ENCODE assay signal across 15 cellular contexts in the genomic region with DNA sequence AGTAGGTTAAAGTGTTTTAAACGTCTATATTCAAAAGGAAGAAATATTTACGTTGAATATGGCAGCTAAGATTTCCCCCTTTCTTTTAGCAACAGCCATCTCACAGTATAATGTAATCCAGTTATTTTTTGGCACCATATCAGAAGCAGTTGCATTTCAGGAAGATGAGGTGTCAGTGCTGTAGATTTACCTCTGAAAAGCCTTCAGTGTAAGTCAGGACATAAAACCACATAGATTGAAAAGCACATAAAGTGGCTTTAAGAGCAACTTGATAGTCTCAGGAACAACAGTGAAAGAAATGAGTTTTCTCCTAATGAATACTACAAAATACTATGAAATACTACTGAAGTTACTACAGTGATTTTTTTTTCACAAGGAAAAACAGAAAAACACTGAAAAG. TPM values are rescaled to one million over a fixed set of nuclear protein-coding genes. Genes with fewer than 3 reads are reported as not detected.
DNase-seq lines count a peak whose midpoint lies in the region; ATAC-seq, FAIRE-seq and TF ChIP-seq lines count a peak whose summit lies in the region.
"Had no signal": no experiment of that assay in that cellular context is flagged by ENCODE, and none has a peak within 500 bp of the region (broad histone marks: within the 10 kb centered on the region; RNA-seq: fewer than 3 reads in every experiment).

No MANE protein-coding gene starts in this region.

- in situ Hi-C loops in Panc1 (cut with HindIII; ENCODE audit: low pct_unique_long_range_greater_than_20kb, low sequenced_read_pairs), result no loop called here

- ATAC-seq in Panc1 (no peak; the same call in 1 of the 2 replicates), GM21367 (IDR thresholded peaks at IDR 0.05; ENCODE audit: unreplicated experiment) (no peak)

- H3K4me2 ChIP-seq in skeletal muscle satellite cell (ENCODE audit: low read length), result peak overlapping the region; percentile 11

- DNase-seq in NCI-H2107 treated with DMSO at 0.1 percent for 48 hours (lab: John Stamatoyannopoulos, UW; ENCODE audit: unreplicated experiment), result peak; percentile 78
- DNase-seq in NCI-H2107 (lab: John Stamatoyannopoulos, UW), result no peak
- DNase-seq in Panc1 (ENCODE audit: low read depth, low spot score), result no peak
- no peak for DNase-seq in esophagus squamous epithelium (lab: John Stamatoyannopoulos, UW)
- no peak for DNase-seq in GM12892 (ENCODE audit: insufficient read length)
- no peak for DNase-seq in SKM-1 treated with dmso at 0.1 percent for 144 hours (lab: John Stamatoyannopoulos, UW; ENCODE audit: unreplicated experiment)
- DNase-seq: 8988T; activated CD4-positive, alpha-beta T cell treated with anti-CD3 and anti-CD28 coated beads for 48 hours; activated effector memory CD4-positive, alpha-beta T cell treated with anti-CD3 and anti-CD28 coated beads, Interleukin-2, amount 50 U/mL, for 16 hours; cortex of kidney; hippocampal formation; NCI-H69 had no signal

- no peak overlapping the region for H3K9ac ChIP-seq in skeletal muscle satellite cell (ENCODE audit: low read depth, low read length)

- no TSS peak for BruUV-seq in Panc1 (replicated peaks; lab: Mats Ljungman, UMichigan)

- no peaks in the 10 kb centered on the region for H3K36me3 ChIP-seq in Panc1 (ENCODE audit: control insufficient read depth, insufficient read depth, low read length)
- H3K36me3 ChIP-seq in esophagus squamous epithelium, result peaks cover 0 to 30% (median 0%) of the 10 kb centered on the region in 3 donors
- H3K36me3 ChIP-seq in skeletal muscle satellite cell (ENCODE audit: insufficient read depth, low read length), result peaks cover 9% of the 10 kb centered on the region
- H3K36me3 ChIP-seq: prostate gland had no signal

- no peak for FAIRE-seq in GM12892 (lab: Jason Lieb, UNC)

- CTCF ChIA-PET in Panc1 (lab: Charles Lee), result no interaction called here

- intact Hi-C loops in Panc1 (cut with micrococcal nuclease; ENCODE audit: unreplicated experiment), result no loop called here
- intact Hi-C loops in esophagus squamous epithelium (cut with DNase I), result no loop called here

- H3K27ac ChIP-seq in Panc1 (ENCODE audit: low read length) (peak overlapping the region; percentile 12; the same call in 1 of the 2 replicates), esophagus squamous epithelium (peak overlapping the region in 3 of 4 donors; percentile 7 to 53 (median 45))
- H3K27ac ChIP-seq: prostate gland had no signal

- H3K9me3 ChIP-seq in Panc1 (ENCODE audit: control insufficient read depth, insufficient read depth, low read depth, low read length) (no peaks in the 10 kb centered on the region), esophagus squamous epithelium (no peaks in the 10 kb centered on the region), skeletal muscle satellite cell (replicated peaks; ENCODE audit: low read length) (no peaks in the 10 kb centered on the region)
- H3K9me3 ChIP-seq: prostate gland had no signal

- no peaks in the 10 kb centered on the region for H3K27me3 ChIP-seq in Panc1 (ENCODE audit: control insufficient read depth, insufficient read depth, low read length)
- H3K27me3 ChIP-seq in esophagus squamous epithelium, result no peaks in the 10 kb centered on the region
- H3K27me3 ChIP-seq in skeletal muscle satellite cell (ENCODE audit: control insufficient read depth, insufficient read depth, low read length), result no peaks in the 10 kb centered on the region

- no peak overlapping the region for H3K4me3 ChIP-seq in Panc1 (ENCODE audit: low read depth in 2 of 2, low read length in 2 of 2)
- peak overlapping the region in 1 of 4 donors; percentile 22 for H3K4me3 ChIP-seq in esophagus squamous epithelium
- no peak overlapping the region for H3K4me3 ChIP-seq in skeletal muscle satellite cell (ENCODE audit: low read length)
- H3K4me3 ChIP-seq: prostate gland had no signal

- TF ChIP-seq CTCF in Panc1 (IDR thresholded peaks at IDR 0.05) (no peak), esophagus squamous epithelium (IDR thresholded peaks at IDR 0.05) (no peak)

- 10 to 31% methylated on average over 2 of the region's 2 CpGs for WGBS in esophagus squamous epithelium, 2 donors

- TF ChIP-seq POLR2A in esophagus squamous epithelium (IDR thresholded peaks at IDR 0.05) (no peak), GM12892 (IDR thresholded peaks at IDR 0.05; ENCODE audit: low read depth, low read length) (no peak)

- POLR2A ChIA-PET in Panc1 (lab: Charles Lee), result no interaction called here

- H3K4me1 ChIP-seq in Panc1 (ENCODE audit: control insufficient read depth, insufficient read depth, low read length) (peaks cover 17% of the 10 kb centered on the region), esophagus squamous epithelium (peaks cover 0 to 63% (median 12%) of the 10 kb centered on the region in 3 donors), skeletal muscle satellite cell (ENCODE audit: control insufficient read depth, insufficient read depth, low read length) (peaks cover 37% of the 10 kb centered on the region)

RNA-seq across cellular contexts. Expression of a gene that starts 6.9 kb away (rescaled TPM):
- total RNA-seq in Panc1 (2021; ENCODE audit: unreplicated experiment) (17.0 TPM), esophagus squamous epithelium (10 to 100 TPM in 3 of 4 donors, 1 to 10 TPM in 1; 8.4 to 39.7 (median 11.0) TPM)
- 14.3 TPM for polyA plus RNA-seq in Panc1 (2012; ENCODE audit: insufficient read length)
- 20.3 and 27.6 TPM in 2 replicates for total RNA-seq in skeletal muscle satellite cell (2012; rRNA removed)
- polyA plus RNA-seq in GM12892 (2012; ENCODE audit: missing spikeins), result 15.6 TPM

RNA-seq across cellular contexts. Expression of a gene that starts 19.5 kb away (rescaled TPM):
- total RNA-seq in Panc1 (2021; ENCODE audit: unreplicated experiment) (21.3 TPM), esophagus squamous epithelium (10 to 100 TPM; 11.0 to 28.0 (median 15.4) TPM)
- polyA plus RNA-seq in Panc1 (2012; ENCODE audit: insufficient read length), result 15.3 TPM
- total RNA-seq in skeletal muscle satellite cell (2012; rRNA removed), result 5.3 and 5.9 TPM in 2 replicates
- 38.1 TPM for polyA plus RNA-seq in GM12892 (2012; ENCODE audit: missing spikeins)

RNA-seq across cellular contexts. Expression of a gene that starts 25.1 kb away (rescaled TPM):
- total RNA-seq in Panc1 (2021; ENCODE audit: unreplicated experiment) (5.2 TPM), esophagus squamous epithelium (1 to 10 TPM in 3 of 4 donors, under 1 TPM in 1; 0.64 to 5.0 (median 2.2) TPM)
- polyA plus RNA-seq in Panc1 (2012; ENCODE audit: insufficient read length), result 3.4 TPM
- 0.51 and 0.87 TPM in 2 replicates for total RNA-seq in skeletal muscle satellite cell (2012; rRNA removed)
- polyA plus RNA-seq in GM12892 (2012; ENCODE audit: missing spikeins), result 2.2 TPM

RNA-seq across cellular contexts. Expression of a gene that starts 41.6 kb away (rescaled TPM):
- total RNA-seq in Panc1 (2021; ENCODE audit: unreplicated experiment) (37.5 TPM), esophagus squamous epithelium (10 to 100 TPM; 27.8 to 41.0 (median 39.0) TPM)
- 42.1 TPM for polyA plus RNA-seq in Panc1 (2012; ENCODE audit: insufficient read length)
- total RNA-seq in skeletal muscle satellite cell (2012; rRNA removed), result 27.5 and 49.2 TPM in 2 replicates
- 31.2 TPM for polyA plus RNA-seq in GM12892 (2012; ENCODE audit: missing spikeins)
